12 cellular contexts compared by ENCODE assay signal in the genomic region with DNA sequence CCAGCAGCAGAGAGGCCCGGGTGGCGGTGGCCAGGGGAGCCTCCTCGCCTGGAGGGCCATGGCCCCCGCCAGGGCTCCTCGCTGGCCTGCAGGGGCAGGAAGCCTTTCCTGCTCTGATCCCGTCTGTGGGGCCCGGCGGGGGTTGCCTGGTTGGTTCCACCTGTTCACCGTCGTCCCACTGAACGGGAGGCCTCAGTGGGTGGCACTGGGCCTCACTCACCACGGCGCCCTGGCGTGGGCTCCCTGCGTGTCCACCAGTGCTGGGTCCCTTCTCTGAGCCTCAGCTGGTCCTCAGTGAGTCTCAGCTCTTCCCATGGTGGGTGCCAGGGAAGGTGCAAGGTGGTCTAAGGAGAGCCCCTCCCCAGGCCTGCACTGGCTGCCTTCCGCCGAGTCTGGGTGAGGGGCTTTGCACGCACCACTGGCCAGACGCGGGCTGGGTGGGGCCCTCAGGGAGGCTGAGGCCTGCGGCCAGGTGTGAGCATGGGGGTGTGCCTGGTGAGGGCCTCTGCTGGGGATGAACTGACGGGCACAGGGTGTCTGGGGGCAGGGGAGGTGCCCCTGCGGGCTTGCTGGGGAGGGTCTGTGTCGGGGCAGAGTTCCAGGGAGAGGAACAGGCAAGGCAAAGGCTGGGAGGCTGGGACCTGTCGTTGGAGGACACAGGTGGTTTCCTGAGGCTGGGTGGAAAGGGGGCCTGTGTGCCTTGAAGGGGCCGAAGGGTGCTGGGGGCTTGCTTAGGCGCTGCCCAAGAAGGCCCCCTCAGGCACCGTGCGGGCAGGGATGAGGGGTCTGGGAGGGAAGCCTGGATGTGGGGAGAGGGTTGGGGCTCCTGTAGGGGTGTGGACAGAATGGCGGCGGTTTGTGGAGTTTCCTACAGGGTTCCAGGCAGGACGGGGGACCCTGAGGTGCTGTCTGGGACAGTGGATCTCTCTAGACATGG.
DNase-seq lines count a peak whose midpoint lies in the region; TF ChIP-seq lines count a peak whose summit lies in the region.
"Had no signal": no experiment of that assay in that cellular context is flagged by ENCODE, and none has a peak within 500 bp of the region (broad histone marks: within the 10 kb centered on the region; RNA-seq: fewer than 3 reads in every experiment).

No MANE protein-coding gene starts in this region.

- no peak for TF ChIP-seq POLR2A in suprapubic skin (IDR thresholded peaks at IDR 0.05)

- H3K4ac ChIP-seq in mesenchymal stem cell (ENCODE audit: low read depth in 1 of 2, low read length in 2 of 2): no peak overlapping the region

- no peak overlapping the region for H2BK5ac ChIP-seq in mesenchymal stem cell (ENCODE audit: low read depth, low read length, poor library complexity, severe bottlenecking)

- no peak for TF ChIP-seq CTCF in suprapubic skin (IDR thresholded peaks at IDR 0.05)

- H2AK5ac ChIP-seq in mesenchymal stem cell (ENCODE audit: low read length, severe bottlenecking): no peak overlapping the region

- H3K9me3 Mint-ChIP-seq in activated naive CD8-positive, alpha-beta T cell treated with anti-CD3 and anti-CD28 coated beads for 36 hours: no peaks in the 10 kb centered on the region
- H3K9me3 Mint-ChIP-seq: activated CD8-positive, alpha-beta T cell treated with anti-CD3 and anti-CD28 coated beads for 36 hours had no signal

- no peak overlapping the region for H2BK15ac ChIP-seq in mesenchymal stem cell (ENCODE audit: low read depth, poor library complexity, severe bottlenecking)

- H3K79me1 ChIP-seq in mesenchymal stem cell (replicated peaks; ENCODE audit: low read length, poor library complexity, severe bottlenecking): no peaks in the 10 kb centered on the region

- H3K27ac Mint-ChIP-seq in activated naive CD8-positive, alpha-beta T cell treated with anti-CD3 and anti-CD28 coated beads for 36 hours: peak overlapping the region; percentile 38
- H3K27ac Mint-ChIP-seq: activated CD8-positive, alpha-beta T cell treated with anti-CD3 and anti-CD28 coated beads for 36 hours had no signal

- no peak overlapping the region for H3K18ac ChIP-seq in mesenchymal stem cell (ENCODE audit: low read depth in 1 of 2, low read length in 2 of 2)

- no peak overlapping the region for H3K4me2 ChIP-seq in mesenchymal stem cell (ENCODE audit: low read length, poor library complexity, severe bottlenecking)

- H3K9ac ChIP-seq in mesenchymal stem cell (ENCODE audit: low read length): no peak overlapping the region

- H3K4me1 ChIP-seq in mesenchymal stem cell (ENCODE audit: control insufficient read depth, insufficient read depth, low read depth, low read length) (no peaks in the 10 kb centered on the region), suprapubic skin (no peaks in the 10 kb centered on the region)
- H3K4me1 ChIP-seq: Caco-2 had no signal

- H3K4me3 ChIP-seq in mesenchymal stem cell (ENCODE audit: insufficient read depth in 1 of 2, low read depth in 1 of 2, low read length in 2 of 2): no peak overlapping the region
- H3K4me3 ChIP-seq in suprapubic skin: no peak overlapping the region

- peaks cover 2% of the 10 kb centered on the region for H3K36me3 Mint-ChIP-seq in activated naive CD8-positive, alpha-beta T cell treated with anti-CD3 and anti-CD28 coated beads for 36 hours

- H3K27me3 Mint-ChIP-seq in activated naive CD8-positive, alpha-beta T cell treated with anti-CD3 and anti-CD28 coated beads for 36 hours: no peaks in the 10 kb centered on the region
- H3K27me3 Mint-ChIP-seq: activated CD8-positive, alpha-beta T cell treated with anti-CD3 and anti-CD28 coated beads for 36 hours had no signal

- H3K27me3 ChIP-seq in mesenchymal stem cell (ENCODE audit: control insufficient read depth in 1 of 2, insufficient read depth in 1 of 2, low read length in 2 of 2) (no peaks in the 10 kb centered on the region), suprapubic skin (peaks cover 2% of the 10 kb centered on the region)

- H2BK120ac ChIP-seq in mesenchymal stem cell (ENCODE audit: low read depth, low read length): no peak overlapping the region

- peaks cover 8% of the 10 kb centered on the region for H3K9me3 ChIP-seq in mesenchymal stem cell (ENCODE audit: control insufficient read depth, low read length)
- peaks cover 7% of the 10 kb centered on the region for H3K9me3 ChIP-seq in suprapubic skin
- H3K9me3 ChIP-seq: Caco-2 had no signal

- H2AFZ ChIP-seq in mesenchymal stem cell (ENCODE audit: low read depth, low read length): no peak overlapping the region

- H3K4me1 Mint-ChIP-seq in activated naive CD8-positive, alpha-beta T cell treated with anti-CD3 and anti-CD28 coated beads for 36 hours: peaks cover 17% of the 10 kb centered on the region

- H4K91ac ChIP-seq in mesenchymal stem cell (ENCODE audit: low read length): peak overlapping the region; percentile 48

- H4K8ac ChIP-seq in mesenchymal stem cell (ENCODE audit: low read length): no peak overlapping the region

- TF ChIP-seq EP300 in suprapubic skin (IDR thresholded peaks at IDR 0.05): no peak

- 85% methylated on average over 32 of the region's 32 CpGs for WGBS in mesenchymal stem cell
- WGBS in suprapubic skin: 73% methylated on average over 22 of the region's 32 CpGs

- no peak overlapping the region for H3K4me3 Mint-ChIP-seq in activated naive CD8-positive, alpha-beta T cell treated with anti-CD3 and anti-CD28 coated beads for 36 hours
- H3K4me3 Mint-ChIP-seq: activated CD8-positive, alpha-beta T cell treated with anti-CD3 and anti-CD28 coated beads for 36 hours had no signal

- H3K36me3 ChIP-seq in mesenchymal stem cell (ENCODE audit: control insufficient read depth in 1 of 2, insufficient read depth in 2 of 2, low read depth in 1 of 2, low read length in 2 of 2): no peaks in the 10 kb centered on the region
- no peaks in the 10 kb centered on the region for H3K36me3 ChIP-seq in suprapubic skin

- DNase-seq in activated T-cell treated with anti-CD3 and anti-CD28 coated beads, Interleukin-2, amount 50 U/mL, for 1 hour: peak; percentile 10
- DNase-seq in activated T-cell treated with anti-CD3 and anti-CD28 coated beads for 4 hours: no peak
- no peak for DNase-seq in activated naive CD8-positive, alpha-beta T cell treated with anti-CD3 and anti-CD28 coated beads for 36 hours
- no peak for DNase-seq in mesenchymal stem cell
- peak; percentile 40 to 70 for DNase-seq in suprapubic skin (ENCODE audit: low spot score in 2 of 2)
- no peak for DNase-seq in germinal center (ENCODE audit: low spot score)
- DNase-seq in amniotic stem cell (lab: John Stamatoyannopoulos, UW): no peak
- no peak for DNase-seq in NCI-H1436 (lab: John Stamatoyannopoulos, UW)
- DNase-seq: activated CD8-positive, alpha-beta T cell treated with anti-CD3 and anti-CD28 coated beads for 36 hours; Karpas-422 had no signal

- H3K23ac ChIP-seq in mesenchymal stem cell (ENCODE audit: low read length in 2 of 2): no peak overlapping the region

- H3K14ac ChIP-seq in mesenchymal stem cell (ENCODE audit: low read length in 2 of 2): no peak overlapping the region

- H3K27ac ChIP-seq in mesenchymal stem cell (ENCODE audit: low read length, poor library complexity, severe bottlenecking) (no peak overlapping the region), suprapubic skin (no peak overlapping the region)
- H3K27ac ChIP-seq: epithelial cell of prostate had no signal

- H2BK12ac ChIP-seq in mesenchymal stem cell (ENCODE audit: low read length in 2 of 2): no peak overlapping the region

Comparison
In these comparisons a context has a peak if more than half of its experiments do, and no peak if none do; other contexts are left out.
1. DNase-seq: peak in activated T-cell treated with anti-CD3 and anti-CD28 coated beads, Interleukin-2, amount 50 U/mL, for 1 hour (single experiment) and suprapubic skin (2 of 2); none in activated T-cell treated with anti-CD3 and anti-CD28 coated beads for 4 hours (single experiment), activated naive CD8-positive, alpha-beta T cell treated with anti-CD3 and anti-CD28 coated beads for 36 hours (single experiment), mesenchymal stem cell (single experiment), germinal center (single experiment), amniotic stem cell (single experiment) and NCI-H1436 (single experiment).